ENCODE assay signal across 8 cellular contexts in the genomic region with DNA sequence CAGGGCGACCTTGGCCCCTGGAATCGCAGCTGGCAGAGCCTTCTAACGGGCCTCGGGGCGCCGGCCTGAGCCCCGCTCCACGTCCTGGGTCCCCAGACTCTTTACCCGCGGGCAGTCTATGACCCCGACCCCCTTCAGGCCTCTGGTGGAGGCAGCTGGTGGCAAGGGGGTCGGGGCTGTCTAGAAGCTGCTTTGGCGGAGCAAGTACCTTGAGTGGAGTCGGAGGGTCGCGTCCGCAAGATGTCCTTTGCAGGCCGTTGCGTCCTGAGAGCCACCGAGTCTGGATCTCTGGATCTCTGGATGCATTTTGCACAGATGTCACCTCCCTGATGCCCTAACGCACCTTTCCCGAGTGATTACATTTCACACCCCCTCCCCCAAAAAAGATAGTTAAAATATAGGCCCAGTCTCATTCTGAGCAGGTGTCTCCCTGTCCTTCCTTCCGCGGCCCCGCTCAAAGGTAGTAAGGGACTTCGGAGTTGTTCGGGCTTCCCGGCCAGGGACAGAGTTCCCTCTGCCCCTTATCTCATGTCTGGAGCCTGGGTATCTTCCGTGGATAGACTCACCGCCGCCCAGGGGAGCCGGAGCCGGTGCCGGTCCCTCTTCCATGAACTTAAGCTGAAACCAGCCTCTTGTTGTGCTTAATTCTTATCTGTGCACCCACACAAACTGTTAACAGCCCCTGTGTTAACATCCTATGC. TPM values are rescaled to one million over a fixed set of nuclear protein-coding genes. Genes with fewer than 3 reads are reported as not detected.
A peak's percentile ranks its signal among the peaks of the same experiment; 100 is the strongest.
DNase-seq lines count a peak whose midpoint lies in the region; ATAC-seq and TF ChIP-seq lines count a peak whose summit lies in the region.

No MANE protein-coding gene starts in this region.

- no peaks in the 10 kb centered on the region for H3K36me3 ChIP-seq in A673 (ENCODE audit: insufficient read depth, low read length, poor library complexity, severe bottlenecking)
- no peaks in the 10 kb centered on the region for H3K36me3 ChIP-seq in duodenal mucosa (ENCODE audit: control insufficient read depth in 1 of 2, insufficient read depth in 2 of 2, low read length in 2 of 2)
- H3K36me3 ChIP-seq in mesenchymal stem cell (ENCODE audit: control insufficient read depth in 1 of 2, insufficient read depth in 2 of 2, low read depth in 1 of 2, low read length in 2 of 2) = peaks cover 4 to 7% of the 10 kb centered on the region in 2 experiments
- no peaks in the 10 kb centered on the region for H3K36me3 ChIP-seq in stomach smooth muscle (ENCODE audit: control insufficient read depth in 2 of 2, insufficient read depth in 2 of 2, low read length in 2 of 2)

- H3K27me3 Mint-ChIP-seq in T-helper 2 cell treated with Interferon-gamma antibody and Interleukin-4, amounts not matched to agents 5 μg/mL and 100 μg/mL, for 36 hours (ENCODE audit: low read depth) = no peaks in the 10 kb centered on the region

- no peak overlapping the region for H2AK5ac ChIP-seq in mesenchymal stem cell (ENCODE audit: low read length, severe bottlenecking)

- CTCF ChIA-PET in A673 (lab: Charles Lee) = no interaction called here

- no peak overlapping the region for H3K23ac ChIP-seq in mesenchymal stem cell (ENCODE audit: low read length in 2 of 2)

- peak overlapping the region; percentile 83 for H3K4me3 ChIP-seq in A673 (ENCODE audit: low read depth, low read length, poor library complexity, severe bottlenecking)
- peak overlapping the region; percentile 82 to 89 for H3K4me3 ChIP-seq in duodenal mucosa (ENCODE audit: low read depth in 1 of 2, low read length in 2 of 2)
- peak overlapping the region; percentile 86 to 87 for H3K4me3 ChIP-seq in mesenchymal stem cell (ENCODE audit: insufficient read depth in 1 of 2, low read depth in 1 of 2, low read length in 2 of 2)
- H3K4me3 ChIP-seq in stomach smooth muscle (ENCODE audit: low read length in 2 of 2) = peak overlapping the region; percentile 82 to 91

- POLR2A ChIA-PET in A673 (lab: Charles Lee; ENCODE audit: low non-redundant PET) = no interaction called here

- intact Hi-C loops in A673 (cut with micrococcal nuclease; ENCODE audit: unreplicated experiment) = no loop called here

- peaks cover 27% of the 10 kb centered on the region for H3K4me1 Mint-ChIP-seq in T-helper 2 cell treated with Interferon-gamma antibody and Interleukin-4, amounts not matched to agents 5 μg/mL and 100 μg/mL, for 36 hours (ENCODE audit: low read depth)

- peak overlapping the region; percentile 97 for H3K4me3 Mint-ChIP-seq in T-helper 2 cell treated with Interferon-gamma antibody and Interleukin-4, amounts not matched to agents 5 μg/mL and 100 μg/mL, for 36 hours

- H3K14ac ChIP-seq in mesenchymal stem cell (ENCODE audit: low read length in 2 of 2) = no peak overlapping the region

- H3K9me3 ChIP-seq in A673 (ENCODE audit: low read depth, low read length, poor library complexity, severe bottlenecking) (no peaks in the 10 kb centered on the region), duodenal mucosa (ENCODE audit: control insufficient read depth in 1 of 2, low read length in 2 of 2) (no peaks in the 10 kb centered on the region), mesenchymal stem cell (ENCODE audit: control insufficient read depth, low read length) (no peaks in the 10 kb centered on the region), stomach smooth muscle (ENCODE audit: control insufficient read depth in 2 of 2, low read length in 2 of 2) (no peaks in the 10 kb centered on the region)

- H3K18ac ChIP-seq in mesenchymal stem cell (ENCODE audit: low read depth in 1 of 2, low read length in 2 of 2) = peak overlapping the region; percentile 58 to 78

- peak overlapping the region; percentile 98 for H3K27ac Mint-ChIP-seq in T-helper 2 cell treated with Interferon-gamma antibody and Interleukin-4, amounts not matched to agents 5 μg/mL and 100 μg/mL, for 36 hours

- H3K79me1 ChIP-seq in mesenchymal stem cell (replicated peaks; ENCODE audit: low read length, poor library complexity, severe bottlenecking) = peaks cover 19% of the 10 kb centered on the region

- H3K4me2 ChIP-seq in mesenchymal stem cell (ENCODE audit: low read length, poor library complexity, severe bottlenecking) = peak overlapping the region; percentile 97

- peak; percentile 7 for DNase-seq in A673 (ENCODE audit: low spot score)
- DNase-seq in T-helper 2 cell treated with Interferon-gamma antibody and Interleukin-4, amounts not matched to agents 5 μg/mL and 100 μg/mL, for 36 hours (ENCODE audit: low spot score) = peak; percentile 15
- DNase-seq in mesenchymal stem cell = peak; percentile 26
- DNase-seq in DMS79 treated with DMSO at 0.1 percent for 48 hours (lab: John Stamatoyannopoulos, UW) = no peak

- no peak overlapping the region for H4K91ac ChIP-seq in mesenchymal stem cell (ENCODE audit: low read length)

- H3K4me1 ChIP-seq in A673 (ENCODE audit: insufficient read depth, low read length, poor library complexity, severe bottlenecking) (peaks cover 8% of the 10 kb centered on the region), duodenal mucosa (ENCODE audit: control insufficient read depth in 1 of 2, insufficient read depth in 2 of 2, low read length in 2 of 2) (peaks cover 25 to 32% of the 10 kb centered on the region in 2 donors), mesenchymal stem cell (ENCODE audit: control insufficient read depth, insufficient read depth, low read depth, low read length) (no peaks in the 10 kb centered on the region), stomach smooth muscle (ENCODE audit: control insufficient read depth, insufficient read depth, low read length) (peaks cover 18% of the 10 kb centered on the region)

- H3K27ac ChIP-seq in A673 (ENCODE audit: low read depth, low read length, poor library complexity, severe bottlenecking) (peak overlapping the region; percentile 82), duodenal mucosa (ENCODE audit: low read depth, low read length) (no peak overlapping the region), mesenchymal stem cell (ENCODE audit: low read length, poor library complexity, severe bottlenecking) (no peak overlapping the region), stomach smooth muscle (ENCODE audit: low read length) (peak overlapping the region; percentile 66)

- peak overlapping the region; percentile 63 for H2BK15ac ChIP-seq in mesenchymal stem cell (ENCODE audit: low read depth, poor library complexity, severe bottlenecking)

- peak; percentile 36 for ATAC-seq in GM18502 (IDR thresholded peaks at IDR 0.05; ENCODE audit: poor library complexity, unreplicated experiment)
- peak; percentile 30 for ATAC-seq in HG03064 (IDR thresholded peaks at IDR 0.05; ENCODE audit: low read depth, unreplicated experiment)

- no peaks in the 10 kb centered on the region for H3K27me3 ChIP-seq in A673 (replicated peaks; ENCODE audit: insufficient read depth, low read depth, low read length, poor library complexity)
- no peaks in the 10 kb centered on the region for H3K27me3 ChIP-seq in duodenal mucosa (ENCODE audit: control insufficient read depth in 1 of 2, insufficient read depth in 2 of 2, low read length in 2 of 2)
- no peaks in the 10 kb centered on the region for H3K27me3 ChIP-seq in mesenchymal stem cell (ENCODE audit: control insufficient read depth in 1 of 2, insufficient read depth in 1 of 2, low read length in 2 of 2)
- no peaks in the 10 kb centered on the region for H3K27me3 ChIP-seq in stomach smooth muscle (ENCODE audit: control insufficient read depth in 1 of 2, insufficient read depth in 2 of 2, low read length in 2 of 2)

- H2BK5ac ChIP-seq in mesenchymal stem cell (ENCODE audit: low read depth, low read length, poor library complexity, severe bottlenecking) = no peak overlapping the region

- H2BK120ac ChIP-seq in mesenchymal stem cell (ENCODE audit: low read depth, low read length) = no peak overlapping the region

- WGBS in mesenchymal stem cell = 2% methylated on average over 26 of the region's 34 CpGs

- H3K36me3 Mint-ChIP-seq in T-helper 2 cell treated with Interferon-gamma antibody and Interleukin-4, amounts not matched to agents 5 μg/mL and 100 μg/mL, for 36 hours (ENCODE audit: low read depth) = peaks cover 9% of the 10 kb centered on the region

- peak overlapping the region; percentile 91 for H2AFZ ChIP-seq in mesenchymal stem cell (ENCODE audit: low read depth, low read length)

- H2BK12ac ChIP-seq in mesenchymal stem cell (ENCODE audit: low read length in 2 of 2) = no peak overlapping the region

- no peaks in the 10 kb centered on the region for H3K9me3 Mint-ChIP-seq in T-helper 2 cell treated with Interferon-gamma antibody and Interleukin-4, amounts not matched to agents 5 μg/mL and 100 μg/mL, for 36 hours

- no TSS peak for BruUV-seq in A673 (replicated peaks; lab: Mats Ljungman, UMichigan)

- no peak for TF ChIP-seq CTCF in A673 (conservative IDR thresholded peaks at IDR 0.05; ENCODE audit: low read depth, low read length)

- H3K4ac ChIP-seq in mesenchymal stem cell (ENCODE audit: low read depth in 1 of 2, low read length in 2 of 2) = no peak overlapping the region

- H4K8ac ChIP-seq in mesenchymal stem cell (ENCODE audit: low read length) = peak overlapping the region; percentile 90

- peak overlapping the region; percentile 67 to 83 for H3K9ac ChIP-seq in duodenal mucosa (ENCODE audit: low read depth in 1 of 2, low read length in 2 of 2)
- peak overlapping the region; percentile 91 for H3K9ac ChIP-seq in mesenchymal stem cell (ENCODE audit: low read length)
- peak overlapping the region; percentile 87 to 91 for H3K9ac ChIP-seq in stomach smooth muscle (ENCODE audit: low read length in 2 of 2)

RNA-seq across cellular contexts. Expression of a gene that starts 0.4 kb away (rescaled TPM):
- 20.4 and 27.8 TPM in 2 replicates for total RNA-seq in A673 (2021)
- 6.1 TPM for polyA plus RNA-seq in mesenchymal stem cell (2013, experiment 1 of 2)
- 6.8 TPM for polyA plus RNA-seq in mesenchymal stem cell (2013, experiment 2 of 2)

RNA-seq across cellular contexts. Expression of a gene that starts 0.7 kb away (rescaled TPM):
- 13.8 and 14.4 TPM in 2 replicates for total RNA-seq in A673 (2021)
- polyA plus RNA-seq in mesenchymal stem cell (2013, experiment 1 of 2) = 5.7 TPM
- polyA plus RNA-seq in mesenchymal stem cell (2013, experiment 2 of 2) = 6.0 TPM

RNA-seq across cellular contexts. Expression of a gene that starts 29.1 kb away (rescaled TPM):
- 4.5 and 5.7 TPM in 2 replicates for total RNA-seq in A673 (2021)
- 3.5 TPM for polyA plus RNA-seq in mesenchymal stem cell (2013, experiment 1 of 2)
- 3.6 TPM for polyA plus RNA-seq in mesenchymal stem cell (2013, experiment 2 of 2)

RNA-seq across cellular contexts. Expression of a gene that starts 55.2 kb away (rescaled TPM):
- total RNA-seq in A673 (2021) = 14.2 and 17.7 TPM in 2 replicates
- 7.1 TPM for polyA plus RNA-seq in mesenchymal stem cell (2013, experiment 1 of 2)
- polyA plus RNA-seq in mesenchymal stem cell (2013, experiment 2 of 2) = 6.8 TPM

Comparison
In these comparisons a context has a peak if more than half of its experiments do, and no peak if none do; other contexts are left out.
1. H3K27ac ChIP-seq: peak in A673 (single experiment) and stomach smooth muscle (single experiment); none in duodenal mucosa (single experiment) and mesenchymal stem cell (single experiment).
2. Peak in every context shown above with its lines, with median percentiles within 50 percentile points of each other: H3K4me3 ChIP-seq and H3K9ac ChIP-seq.